In the genomic region with DNA sequence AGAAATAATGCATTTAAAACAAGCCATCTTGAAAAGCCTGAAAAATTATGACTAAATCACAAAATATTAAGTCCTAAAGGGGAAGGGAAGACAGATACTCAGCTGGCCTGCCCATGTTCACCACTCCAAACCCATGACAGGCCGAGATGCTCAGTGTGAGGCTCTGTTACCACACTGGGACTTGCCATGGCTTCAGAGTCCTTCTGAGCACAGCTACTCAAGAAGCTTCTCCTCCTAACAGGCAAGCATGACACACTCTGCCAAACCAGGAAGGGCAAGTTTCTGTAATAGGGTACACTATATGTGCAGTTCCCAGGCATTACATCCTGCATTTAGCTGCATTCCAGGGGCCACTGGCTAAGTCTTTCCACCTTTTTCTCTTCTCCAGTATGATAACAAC, we compare ENCODE assay signal across 9 cellular contexts. TPM values are rescaled to one million over a fixed set of nuclear protein-coding genes. Genes with fewer than 3 reads are reported as not detected.
DNase-seq lines count a peak whose midpoint lies in the region; ATAC-seq and TF ChIP-seq lines count a peak whose summit lies in the region.
"Had no signal": no experiment of that assay in that cellular context is flagged by ENCODE, and none has a peak within 500 bp of the region (broad histone marks: within the 10 kb centered on the region; RNA-seq: fewer than 3 reads in every experiment).

No MANE protein-coding gene starts in this region.

- H3K4me1 ChIP-seq in hepatocyte (ENCODE audit: insufficient read depth), result no peaks in the 10 kb centered on the region

- H3K36me3 Mint-ChIP-seq in activated T-cell treated with anti-CD3 and anti-CD28 coated beads, Interleukin-2, amount 50 U/mL, for 4 hours (ENCODE audit: insufficient read depth), result no peaks in the 10 kb centered on the region

- WGBS in hepatocyte (ENCODE audit: low lambda C conversion rate, missing lambda C conversion rate), result 85% methylated on average over 1 of the region's 1 CpG

- no peaks in the 10 kb centered on the region for H3K27me3 ChIP-seq in hepatocyte

- no peak overlapping the region for H3K4me2 ChIP-seq in hepatocyte

- H3K9me3 ChIP-seq in hepatocyte (ENCODE audit: low read depth), result no peaks in the 10 kb centered on the region

- no peak overlapping the region for H3K4me3 ChIP-seq in hepatocyte

- H3K27ac ChIP-seq in hepatocyte, result no peak overlapping the region

- no peak for TF ChIP-seq CTCF in hepatocyte (IDR thresholded peaks at IDR 0.05; ENCODE audit: poor library complexity)

- no peaks in the 10 kb centered on the region for H3K79me2 ChIP-seq in hepatocyte

- no peaks in the 10 kb centered on the region for H3K9me2 ChIP-seq in hepatocyte (replicated peaks; ENCODE audit: insufficient read depth)

- H4K20me1 ChIP-seq in hepatocyte (ENCODE audit: insufficient read depth, poor library complexity, severe bottlenecking), result no peaks in the 10 kb centered on the region

- peak overlapping the region; percentile 79 to 93 for H3K27ac Mint-ChIP-seq in stimulated activated naive CD8-positive, alpha-beta T cell treated with anti-CD3 and anti-CD28 coated beads, Interleukin-15, amount 100 ng/mL, for 72 hours
- H3K27ac Mint-ChIP-seq: H9 had no signal

- ATAC-seq in activated T-cell treated with anti-CD3 and anti-CD28 coated beads, Interleukin-2, amount 50 U/mL, for 4 hours, result peak; percentile 20 to 47
- ATAC-seq in HG02885 (IDR thresholded peaks at IDR 0.05; ENCODE audit: poor library complexity, unreplicated experiment), result peak; percentile 34
- ATAC-seq in stimulated activated naive CD8-positive, alpha-beta T cell treated with anti-CD3 and anti-CD28 coated beads, Interleukin-15, amount 100 ng/mL, for 72 hours, result peak; percentile 73

- peaks cover 16% of the 10 kb centered on the region for H3K4me1 Mint-ChIP-seq in activated T-cell treated with anti-CD3 and anti-CD28 coated beads, Interleukin-2, amount 50 U/mL, for 4 hours (ENCODE audit: low read depth)
- peaks cover 18% of the 10 kb centered on the region for H3K4me1 Mint-ChIP-seq in stimulated activated naive CD8-positive, alpha-beta T cell treated with anti-CD3 and anti-CD28 coated beads, Interleukin-15, amount 100 ng/mL, for 72 hours
- H3K4me1 Mint-ChIP-seq: H9 had no signal

- DNase-seq in activated T-cell treated with anti-CD3 and anti-CD28 coated beads, Interleukin-2, amount 50 U/mL, for 4 hours, result no peak
- DNase-seq in activated T-cell treated with anti-CD3 and anti-CD28 coated beads, Interleukin-2, amount 50 U/mL, for 1 hour, result no peak
- DNase-seq in MV-4-11 (lab: John Stamatoyannopoulos, UW) (peak; percentile 72), midbrain (lab: John Stamatoyannopoulos, UW) (no peak), hepatocyte (ENCODE audit: low spot score) (no peak), RKO (ENCODE audit: low spot score) (no peak)
- DNase-seq in stimulated activated naive CD8-positive, alpha-beta T cell treated with anti-CD3 and anti-CD28 coated beads, Interleukin-15, amount 100 ng/mL, for 72 hours, result peak; percentile 32 to 39

- no peak overlapping the region for H3K4me3 Mint-ChIP-seq in activated T-cell treated with anti-CD3 and anti-CD28 coated beads, Interleukin-2, amount 50 U/mL, for 4 hours
- H3K4me3 Mint-ChIP-seq in stimulated activated naive CD8-positive, alpha-beta T cell treated with anti-CD3 and anti-CD28 coated beads, Interleukin-15, amount 100 ng/mL, for 72 hours, result peak overlapping the region; percentile 45 to 71
- H3K4me3 Mint-ChIP-seq: H9 had no signal

- no peaks in the 10 kb centered on the region for H3K27me3 Mint-ChIP-seq in activated T-cell treated with anti-CD3 and anti-CD28 coated beads, Interleukin-2, amount 50 U/mL, for 4 hours (ENCODE audit: low read depth)
- H3K27me3 Mint-ChIP-seq in stimulated activated naive CD8-positive, alpha-beta T cell treated with anti-CD3 and anti-CD28 coated beads, Interleukin-15, amount 100 ng/mL, for 72 hours, result no peaks in the 10 kb centered on the region

- no peaks in the 10 kb centered on the region for H3K9me3 Mint-ChIP-seq in activated T-cell treated with anti-CD3 and anti-CD28 coated beads, Interleukin-2, amount 50 U/mL, for 4 hours
- H3K9me3 Mint-ChIP-seq in stimulated activated naive CD8-positive, alpha-beta T cell treated with anti-CD3 and anti-CD28 coated beads, Interleukin-15, amount 100 ng/mL, for 72 hours, result no peaks in the 10 kb centered on the region

- H2AFZ ChIP-seq in hepatocyte, result no peak overlapping the region

- H3K36me3 ChIP-seq in hepatocyte (replicated peaks; ENCODE audit: insufficient read depth, low read depth), result no peaks in the 10 kb centered on the region

RNA-seq across cellular contexts. Expression of a gene that starts 34.0 kb away (rescaled TPM):
- total RNA-seq in activated T-cell treated with anti-CD3 and anti-CD28 coated beads, Interleukin-2, amount 50 U/mL, for 4 hours, result 1 to 10 TPM; 1.1 to 3.5 (median 1.2) TPM
- total RNA-seq in hepatocyte, result 2.5 and 5.1 TPM in 2 replicates
- 0.30 TPM in 1 of 2 replicates, not detected in the other for polyA plus RNA-seq in hepatocyte

Comparison
In these comparisons a context has a peak if more than half of its experiments do, and no peak if none do; other contexts are left out.
1. DNase-seq: peak in MV-4-11 (single experiment) and stimulated activated naive CD8-positive, alpha-beta T cell treated with anti-CD3 and anti-CD28 coated beads, Interleukin-15, amount 100 ng/mL, for 72 hours (2 of 2); none in activated T-cell treated with anti-CD3 and anti-CD28 coated beads, Interleukin-2, amount 50 U/mL, for 4 hours (single experiment), activated T-cell treated with anti-CD3 and anti-CD28 coated beads, Interleukin-2, amount 50 U/mL, for 1 hour (single experiment), midbrain (single experiment), hepatocyte (single experiment) and RKO (single experiment).
2. Peak in every context shown above with its lines, with median percentiles within 50 percentile points of each other: ATAC-seq.